In genomic region chr11:64850979-64851567, GRCh38 we compare ENCODE assay signal across 8 cellular contexts. TPM values are rescaled to one million over a fixed set of nuclear protein-coding genes. Genes with fewer than 3 reads are reported as not detected.
DNase-seq lines count a peak whose midpoint lies in the region; ATAC-seq and TF ChIP-seq lines count a peak whose summit lies in the region.

No MANE protein-coding gene starts in this region.

- POLR2A ChIA-PET in CD8-positive, alpha-beta T cell (lab: Charles Lee), result interaction anchor here (11.0 to 23.9 kb wide), 3 partner anchors 11 to 34 kb away, joined by 133 to 810 read pairs (median 178); partner anchors contain the start of gene EHD1

- H3K4me3 ChIP-seq in CD8-positive, alpha-beta T cell (ENCODE audit: low read depth, low read length), result no peak overlapping the region
- H3K4me3 ChIP-seq in lung (no peak overlapping the region), thyroid gland (replicated peaks in 1 of 3) (no peak overlapping the region)

- peak in 4 of 7 experiments; percentile 35 to 73 (median 57) for DNase-seq in CD8-positive, alpha-beta T cell
- DNase-seq in GM19238 (ENCODE audit: insufficient read length, low spot score), result peak; percentile 95
- DNase-seq in activated CD4-positive, alpha-beta T cell treated with anti-CD3 and anti-CD28 coated beads, Interleukin-2, amount 50 U/mL, for 48 hours, result peak; percentile 62 to 71
- DNase-seq in lung (ENCODE audit: low spot score), result no peak
- no peak for DNase-seq in NCI-H2029 treated with DMSO at 0.1 percent for 48 hours (lab: John Stamatoyannopoulos, UW)
- no peak for DNase-seq in LoVo (ENCODE audit: low spot score)
- no peak for DNase-seq in thyroid gland

- peaks cover 83% of the 10 kb centered on the region for H3K4me1 Mint-ChIP-seq in CD8-positive, alpha-beta T cell (ENCODE audit: low read depth)

- peaks cover 31% of the 10 kb centered on the region for H3K36me3 Mint-ChIP-seq in CD8-positive, alpha-beta T cell

- H3K36me3 ChIP-seq in CD8-positive, alpha-beta T cell (ENCODE audit: insufficient read depth, low read length), result peaks cover 21% of the 10 kb centered on the region
- H3K36me3 ChIP-seq in lung (ENCODE audit: control insufficient read depth in 2 of 2, insufficient read depth in 2 of 2, low read length in 2 of 2), result peaks cover 0 to 18% of the 10 kb centered on the region in 2 donors
- peaks cover 12 to 18% of the 10 kb centered on the region in 2 donors for H3K36me3 ChIP-seq in thyroid gland

- no peaks in the 10 kb centered on the region for H3K9me3 Mint-ChIP-seq in CD8-positive, alpha-beta T cell

- H3K27ac ChIP-seq in CD8-positive, alpha-beta T cell (ENCODE audit: low read depth, low read length), result peak overlapping the region; percentile 37
- H3K27ac ChIP-seq in lung (ENCODE audit: low read depth in 1 of 2, low read length in 1 of 2) (peak overlapping the region; percentile 34 to 85), thyroid gland (no peak overlapping the region)

- 43 to 61% methylated on average over 13 of the region's 13 CpGs for WGBS in lung, 2 donors
- WGBS in thyroid gland, 2 donors, result 40 to 74% methylated on average over 1 to 12 of the region's 13 CpGs

- intact Hi-C loops in CD8-positive, alpha-beta T cell (cut with DNase I, micrococcal nuclease), result loop anchor here in 1 of 2 experiments (1.0 kb wide), 1 partner anchor 27 kb away; the partner anchor contains the start of gene EHD1
- intact Hi-C loops in thyroid gland (cut with DNase I), result no loop called here

- no peaks in the 10 kb centered on the region for H3K9me3 ChIP-seq in CD8-positive, alpha-beta T cell (ENCODE audit: low read length)
- no peaks in the 10 kb centered on the region for H3K9me3 ChIP-seq in lung (ENCODE audit: control insufficient read depth in 2 of 2, insufficient read depth in 1 of 2, low read length in 1 of 2)
- H3K9me3 ChIP-seq in thyroid gland, result no peaks in the 10 kb centered on the region

- H3K4me1 ChIP-seq in CD8-positive, alpha-beta T cell (ENCODE audit: insufficient read depth, low read length), result peaks cover 87% of the 10 kb centered on the region
- H3K4me1 ChIP-seq in lung (ENCODE audit: control insufficient read depth in 2 of 2, insufficient read depth in 2 of 2, low read length in 2 of 2) (peaks cover 10 to 38% of the 10 kb centered on the region in 2 donors), thyroid gland (peaks cover 4 to 21% of the 10 kb centered on the region in 2 donors)

- CTCF ChIA-PET in CD8-positive, alpha-beta T cell (lab: Charles Lee), result interaction anchor here (0.6 to 35.6 kb wide), 5 partner anchors 12 to 67 kb away, joined by 3 to 1398 read pairs (median 3); partner anchors contain the start of genes EHD1 and MEN1

- no peak for TF ChIP-seq POLR2A in thyroid gland (IDR thresholded peaks at IDR 0.05)

- H3K4me3 Mint-ChIP-seq in CD8-positive, alpha-beta T cell, result peak overlapping the region; percentile 64

- ATAC-seq in CD8-positive, alpha-beta T cell, result peak; percentile 45
- peak; percentile 58 for ATAC-seq in HG03103 (IDR thresholded peaks at IDR 0.05; ENCODE audit: low read depth, unreplicated experiment)
- no peak for ATAC-seq in lung (ENCODE audit: insufficient read depth, low FRiP score)

- TF ChIP-seq CTCF in CD8-positive, alpha-beta T cell (IDR thresholded peaks at IDR 0.05), result no peak
- TF ChIP-seq CTCF in lung (IDR thresholded peaks at IDR 0.05; ENCODE audit: control extremely low read depth, extremely low read depth) (no peak), thyroid gland (IDR thresholded peaks at IDR 0.05) (no peak)

- no peaks in the 10 kb centered on the region for H3K27me3 ChIP-seq in CD8-positive, alpha-beta T cell (ENCODE audit: insufficient read depth, low read length)
- no peaks in the 10 kb centered on the region for H3K27me3 ChIP-seq in lung (ENCODE audit: control insufficient read depth, insufficient read depth)
- H3K27me3 ChIP-seq in thyroid gland, result no peaks in the 10 kb centered on the region

- no peaks in the 10 kb centered on the region for H3K27me3 Mint-ChIP-seq in CD8-positive, alpha-beta T cell (ENCODE audit: low read depth)

- H3K27ac Mint-ChIP-seq in CD8-positive, alpha-beta T cell, result peak overlapping the region; percentile 93

RNA-seq across cellular contexts. Expression of gene CDC42BPG, which starts 6.6 kb away (rescaled TPM):
- total RNA-seq in CD8-positive, alpha-beta T cell, result 1 to 10 TPM; 6.5 to 7.9 TPM
- total RNA-seq in lung (10 to 100 TPM; 11.2 to 23.5 TPM), thyroid gland (10 to 100 TPM in 2 of 4 donors, 1 to 10 TPM in 2; 7.8 to 13.9 (median 10.2) TPM)
- polyA plus RNA-seq in lung, result 1 to 10 TPM; 7.1 to 10.0 TPM

RNA-seq across cellular contexts. Expression of gene EHD1, which starts 27.3 kb away (rescaled TPM):
- total RNA-seq in CD8-positive, alpha-beta T cell, result 100 to 1,000 TPM; 187 to 212 TPM
- total RNA-seq in lung (100 to 1,000 TPM in 1 of 2 donors, 10 to 100 TPM in 1; 71.2 to 139 TPM), thyroid gland (10 to 100 TPM; 53.5 to 90.7 (median 67.4) TPM)
- polyA plus RNA-seq in lung, result 100 to 1,000 TPM in 1 of 2 donors, 10 to 100 TPM in 1; 42.1 to 144 TPM

RNA-seq across cellular contexts. Expression of gene MEN1, which starts 40.7 kb away (rescaled TPM):
- total RNA-seq in CD8-positive, alpha-beta T cell, result 10 to 100 TPM; 17.6 to 19.1 TPM
- total RNA-seq in lung, result 10 to 100 TPM; 18.8 to 24.9 TPM
- 10 to 100 TPM; 15.0 to 18.5 TPM for polyA plus RNA-seq in lung
- total RNA-seq in thyroid gland, result 10 to 100 TPM; 23.5 to 31.5 (median 25.1) TPM

RNA-seq across cellular contexts. Expression of gene MAP4K2, which starts 48.1 kb away (rescaled TPM):
- 10 to 100 TPM; 56.2 to 60.1 TPM for total RNA-seq in CD8-positive, alpha-beta T cell
- 10 to 100 TPM; 23.3 to 41.8 TPM for total RNA-seq in lung
- 10 to 100 TPM; 15.0 to 24.3 TPM for polyA plus RNA-seq in lung
- 10 to 100 TPM; 35.5 to 77.8 (median 37.5) TPM for total RNA-seq in thyroid gland

Comparison
In these comparisons a context has a peak if more than half of its experiments do, and no peak if none do; other contexts are left out.
1. DNase-seq: peak in CD8-positive, alpha-beta T cell (4 of 7), GM19238 (single experiment) and activated CD4-positive, alpha-beta T cell treated with anti-CD3 and anti-CD28 coated beads, Interleukin-2, amount 50 U/mL, for 48 hours (2 of 2); none in lung (single experiment), NCI-H2029 treated with DMSO at 0.1 percent for 48 hours (single experiment), LoVo (single experiment) and thyroid gland (0 of 2).
2. H3K27ac ChIP-seq: peak in CD8-positive, alpha-beta T cell (single experiment) and lung (2 of 2); none in thyroid gland (0 of 3).